In genomic region chr5:151038801-151039238, GRCh38 we compare ENCODE assay signal across 9 cellular contexts. TPM values are rescaled to one million over a fixed set of nuclear protein-coding genes. Genes with fewer than 3 reads are reported as not detected.
DNase-seq lines count a peak whose midpoint lies in the region; ATAC-seq and TF ChIP-seq lines count a peak whose summit lies in the region.
"Had no signal": no experiment of that assay in that cellular context is flagged by ENCODE, and none has a peak within 500 bp of the region (broad histone marks: within the 10 kb centered on the region; RNA-seq: fewer than 3 reads in every experiment).

No MANE protein-coding gene starts in this region.

- no peak overlapping the region for H3K4me3 ChIP-seq in psoas muscle

- peak overlapping the region; percentile 84 for H3K27ac ChIP-seq in psoas muscle

- H3K9me3 ChIP-seq in psoas muscle, result no peaks in the 10 kb centered on the region

- peaks cover 0 to 83% of the 10 kb centered on the region in 2 donors for H3K36me3 ChIP-seq in psoas muscle (ENCODE audit: insufficient read depth in 1 of 2, low read depth in 1 of 2)

- TF ChIP-seq CTCF in psoas muscle (IDR thresholded peaks at IDR 0.05), result no peak

- H3K27me3 ChIP-seq in psoas muscle (ENCODE audit: insufficient read depth in 3 of 3, low read length in 2 of 3), result no peaks in the 10 kb centered on the region

- 30 to 53% (median 41%) methylated on average over 7 of the region's 7 CpGs for WGBS in psoas muscle, 3 donors

- H3K4me1 ChIP-seq in psoas muscle, result peaks cover 60% of the 10 kb centered on the region

- intact Hi-C loops in psoas muscle (cut with DNase I), result no loop called here

- DNase-seq in stimulated activated naive CD4-positive, alpha-beta T cell treated with Interleukin-2 at 50 U/mL for 16 hours (lab: John Stamatoyannopoulos, UW), result peak; percentile 16
- no peak for DNase-seq in stimulated activated naive CD4-positive, alpha-beta T cell (lab: John Stamatoyannopoulos, UW)
- DNase-seq in psoas muscle (peak in 1 of 2 donors; percentile 62), NCI-H1105 treated with DMSO at 0.1 percent for 48 hours (lab: John Stamatoyannopoulos, UW) (no peak), NCI-H2171 treated with DMSO at 0.1 percent for 48 hours (lab: John Stamatoyannopoulos, UW) (no peak), cortex of kidney (lab: John Stamatoyannopoulos, UW) (no peak)
- DNase-seq: COR-L47 had no signal

- ATAC-seq in esophagus mucosa (peak; percentile 69), psoas muscle (peak; percentile 34 to 65 (median 58)), GM19324 (IDR thresholded peaks at IDR 0.05; ENCODE audit: low FRiP score, unreplicated experiment) (no peak)

RNA-seq across cellular contexts. Expression of gene GPX3, which starts 18.4 kb away (rescaled TPM):
- total RNA-seq in esophagus mucosa, result 125 TPM
- total RNA-seq in psoas muscle, result 100 to 1,000 TPM; 447 to 852 (median 690) TPM
- polyA plus RNA-seq in psoas muscle, result 100 to 1,000 TPM; 551 to 766 (median 552) TPM

RNA-seq across cellular contexts. Expression of gene TNIP1, which starts 42.0 kb away (rescaled TPM):
- total RNA-seq in esophagus mucosa (71.5 TPM), psoas muscle (100 to 1,000 TPM; 114 to 218 (median 149) TPM)
- 100 to 1,000 TPM in 2 of 3 donors, 10 to 100 TPM in 1; 55.5 to 167 (median 106) TPM for polyA plus RNA-seq in psoas muscle
